In the genomic region with DNA sequence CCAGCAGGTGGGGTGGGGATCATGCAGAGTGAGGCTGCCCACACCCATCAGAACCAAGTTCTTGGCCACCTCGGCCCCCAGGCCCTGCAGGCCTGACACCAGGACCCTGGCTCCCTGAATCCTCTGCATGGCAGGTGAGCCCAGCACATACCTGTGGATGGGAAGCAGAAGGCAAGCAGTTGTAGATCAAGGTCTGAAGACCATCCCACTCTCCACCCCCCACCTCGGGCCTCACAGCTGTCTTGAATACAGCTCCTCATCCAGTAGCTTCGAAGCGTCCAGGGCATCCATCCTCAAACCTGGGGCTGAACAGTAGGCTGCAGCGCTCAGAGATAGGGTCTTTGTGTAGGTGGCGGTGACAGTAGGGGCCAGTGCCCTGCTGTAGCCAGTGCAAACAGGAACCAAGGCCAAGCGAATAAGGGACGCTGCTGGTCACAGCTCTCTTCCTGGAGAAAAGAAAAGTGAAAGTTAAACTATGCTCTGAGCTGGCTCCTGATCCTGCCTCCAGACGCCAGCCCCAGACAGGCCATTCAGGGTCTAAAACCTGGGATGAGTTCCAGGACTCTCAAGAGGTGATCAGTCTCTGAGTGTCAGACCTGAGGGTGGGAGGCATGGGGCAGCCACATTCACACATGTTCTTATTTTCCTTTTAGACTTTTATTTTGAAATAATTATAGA, we compare ENCODE assay signal across 8 cellular contexts. TPM values are rescaled to one million over a fixed set of nuclear protein-coding genes. Genes with fewer than 3 reads are reported as not detected.
DNase-seq lines count a peak whose midpoint lies in the region; ATAC-seq and TF ChIP-seq lines count a peak whose summit lies in the region.

A gene with protein sequence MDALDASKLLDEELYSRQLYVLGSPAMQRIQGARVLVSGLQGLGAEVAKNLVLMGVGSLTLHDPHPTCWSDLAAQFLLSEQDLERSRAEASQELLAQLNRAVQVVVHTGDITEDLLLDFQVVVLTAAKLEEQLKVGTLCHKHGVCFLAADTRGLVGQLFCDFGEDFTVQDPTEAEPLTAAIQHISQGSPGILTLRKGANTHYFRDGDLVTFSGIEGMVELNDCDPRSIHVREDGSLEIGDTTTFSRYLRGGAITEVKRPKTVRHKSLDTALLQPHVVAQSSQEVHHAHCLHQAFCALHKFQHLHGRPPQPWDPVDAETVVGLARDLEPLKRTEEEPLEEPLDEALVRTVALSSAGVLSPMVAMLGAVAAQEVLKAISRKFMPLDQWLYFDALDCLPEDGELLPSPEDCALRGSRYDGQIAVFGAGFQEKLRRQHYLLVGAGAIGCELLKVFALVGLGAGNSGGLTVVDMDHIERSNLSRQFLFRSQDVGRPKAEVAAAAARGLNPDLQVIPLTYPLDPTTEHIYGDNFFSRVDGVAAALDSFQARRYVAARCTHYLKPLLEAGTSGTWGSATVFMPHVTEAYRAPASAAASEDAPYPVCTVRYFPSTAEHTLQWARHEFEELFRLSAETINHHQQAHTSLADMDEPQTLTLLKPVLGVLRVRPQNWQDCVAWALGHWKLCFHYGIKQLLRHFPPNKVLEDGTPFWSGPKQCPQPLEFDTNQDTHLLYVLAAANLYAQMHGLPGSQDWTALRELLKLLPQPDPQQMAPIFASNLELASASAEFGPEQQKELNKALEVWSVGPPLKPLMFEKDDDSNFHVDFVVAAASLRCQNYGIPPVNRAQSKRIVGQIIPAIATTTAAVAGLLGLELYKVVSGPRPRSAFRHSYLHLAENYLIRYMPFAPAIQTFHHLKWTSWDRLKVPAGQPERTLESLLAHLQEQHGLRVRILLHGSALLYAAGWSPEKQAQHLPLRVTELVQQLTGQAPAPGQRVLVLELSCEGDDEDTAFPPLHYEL (minus strand): TSS at position 457 of the 678 bp plus-strand sequence. CDS start 166 bp downstream, at position 291.

- H4K20me1 ChIP-seq in OCI-LY3 (ENCODE audit: insufficient read depth, low read length), result no peaks in the 10 kb centered on the region

- H3K9me3 Mint-ChIP-seq in immature natural killer cell, result no peaks in the 10 kb centered on the region

- H2AFZ ChIP-seq in OCI-LY3 (ENCODE audit: low read depth, low read length), result peak within 1 kb of the TSS; percentile 42; the same call in 1 of the 2 replicates

- peaks cover 31 to 32% of the 10 kb centered on the region in 2 donors for H3K4me1 Mint-ChIP-seq in immature natural killer cell

- no peaks in the 10 kb centered on the region for H3K9me3 ChIP-seq in OCI-LY3 (ENCODE audit: insufficient read depth, low read length)

- H3K4me3 ChIP-seq in OCI-LY3 (ENCODE audit: low read length), result no peak within 1 kb of the TSS

- H3K27ac ChIP-seq in OCI-LY3 (ENCODE audit: low read length), result no peak within 1 kb of the TSS

- H3K4me3 Mint-ChIP-seq in immature natural killer cell, result peak within 1 kb of the TSS; percentile 96 to 99 (median 98)

- peak; percentile 25 for DNase-seq in DMS79 treated with DMSO at 0.1 percent for 48 hours (lab: John Stamatoyannopoulos, UW)
- DNase-seq in astrocyte of the hippocampus (ENCODE audit: low read depth, low spot score), result peak; percentile 84
- peak; percentile 55 to 63 (median 59) for DNase-seq in immature natural killer cell
- peak; percentile 33 for DNase-seq in stimulated activated CD4-positive, alpha-beta T cell treated with anti-CD3 and anti-CD28 coated beads, Interleukin-4, amount 100 ng/mL, for 24 hours

- no peaks in the 10 kb centered on the region for H3K36me3 ChIP-seq in OCI-LY3 (replicated peaks; ENCODE audit: low read depth, low read length)

- H3K9ac ChIP-seq in OCI-LY3 (ENCODE audit: low read length), result no peak within 1 kb of the TSS

- no peaks in the 10 kb centered on the region for H3K79me2 ChIP-seq in OCI-LY3 (ENCODE audit: low read length)

- ATAC-seq in GM21825 (IDR thresholded peaks at IDR 0.05; ENCODE audit: unreplicated experiment) (peak; percentile 82), HG02870 (IDR thresholded peaks at IDR 0.05; ENCODE audit: unreplicated experiment) (no peak), GM21786 (IDR thresholded peaks at IDR 0.05; ENCODE audit: unreplicated experiment) (no peak)

- no peaks in the 10 kb centered on the region for H3K4me1 ChIP-seq in OCI-LY3 (ENCODE audit: low read length)

- peak within 1 kb of the TSS; percentile 94 to 98 (median 96) for H3K27ac Mint-ChIP-seq in immature natural killer cell

- H3K27me3 Mint-ChIP-seq in immature natural killer cell (ENCODE audit: low read depth in 3 of 3), result peaks cover 0 to 1% (median 0%) of the 10 kb centered on the region in 3 donors

- H3K36me3 Mint-ChIP-seq in immature natural killer cell, result peaks cover 0 to 26% (median 0%) of the 10 kb centered on the region in 3 donors

- no peak for TF ChIP-seq CTCF in OCI-LY3 (IDR thresholded peaks at IDR 0.05; ENCODE audit: low read depth, low read length)

- H3K4me2 ChIP-seq in OCI-LY3 (ENCODE audit: low read length), result peak within 1 kb of the TSS; percentile 16

- H3K27me3 ChIP-seq in OCI-LY3 (ENCODE audit: low read depth, low read length), result no peaks in the 10 kb centered on the region

RNA-seq across cellular contexts. Expression of the gene that starts here (rescaled TPM):
- 10 to 100 TPM; 28.5 to 72.6 (median 54.7) TPM for polyA plus RNA-seq in immature natural killer cell

Comparison
In these comparisons a context has a peak if more than half of its experiments do, and no peak if none do; other contexts are left out.
1. DNase-seq: peak in every context shown above with its lines; median percentile 84 in astrocyte of the hippocampus; 59 in immature natural killer cell; 33 in stimulated activated CD4-positive, alpha-beta T cell treated with anti-CD3 and anti-CD28 coated beads, Interleukin-4, amount 100 ng/mL, for 24 hours; 25 in DMS79 treated with DMSO at 0.1 percent for 48 hours.